Comparison of ENCODE assay signal across 9 cellular contexts in genomic region chr3:195537995-195538394, GRCh38. TPM values are rescaled to one million over a fixed set of nuclear protein-coding genes. Genes with fewer than 3 reads are reported as not detected.
A peak's percentile ranks its signal among the peaks of the same experiment; 100 is the strongest.
DNase-seq lines count a peak whose midpoint lies in the region; ATAC-seq and TF ChIP-seq lines count a peak whose summit lies in the region.
"Had no signal": no experiment of that assay in that cellular context is flagged by ENCODE, and none has a peak within 500 bp of the region (broad histone marks: within the 10 kb centered on the region; RNA-seq: fewer than 3 reads in every experiment).

No MANE protein-coding gene starts in this region.

- H3K4me1 ChIP-seq in esophagus muscularis mucosa = peaks cover 30 to 72% (median 48%) of the 10 kb centered on the region in 4 donors

- intact Hi-C loops in esophagus muscularis mucosa (cut with DNase I) = no loop called here

- H3K27me3 ChIP-seq in esophagus muscularis mucosa = no peaks in the 10 kb centered on the region

- ATAC-seq in GM18873 (IDR thresholded peaks at IDR 0.05; ENCODE audit: low FRiP score, unreplicated experiment) = peak; percentile 72
- peak; percentile 58 for ATAC-seq in HG02759 (IDR thresholded peaks at IDR 0.05; ENCODE audit: unreplicated experiment)

- peaks cover 25% of the 10 kb centered on the region for H3K36me3 Mint-ChIP-seq in T-helper 2 cell treated with Interferon-gamma antibody and Interleukin-4, amounts not matched to agents 5 μg/mL and 100 μg/mL, for 36 hours (ENCODE audit: low read depth)

- peak overlapping the region; percentile 56 for H3K4me3 Mint-ChIP-seq in T-helper 2 cell treated with Interferon-gamma antibody and Interleukin-4, amounts not matched to agents 5 μg/mL and 100 μg/mL, for 36 hours

- H3K27me3 Mint-ChIP-seq in T-helper 2 cell treated with Interferon-gamma antibody and Interleukin-4, amounts not matched to agents 5 μg/mL and 100 μg/mL, for 36 hours (ENCODE audit: low read depth) = no peaks in the 10 kb centered on the region

- 91% methylated on average over 2 of the region's 2 CpGs for WGBS in esophagus muscularis mucosa

- peak; percentile 58 for DNase-seq in T-helper 2 cell treated with Interferon-gamma antibody and Interleukin-4, amounts not matched to agents 5 μg/mL and 100 μg/mL, for 36 hours (ENCODE audit: low spot score)
- peak; percentile 53 for DNase-seq in stimulated activated CD4-positive, alpha-beta T cell treated with anti-CD3 and anti-CD28 coated beads, Interleukin-2, amount 100 ng/mL, for 4 hours (ENCODE audit: low read depth)
- DNase-seq in GM20000 (ENCODE audit: low spot score) (no peak), esophagus muscularis mucosa (ENCODE audit: extremely low spot score) (no peak), NCI-H1048 (lab: John Stamatoyannopoulos, UW) (no peak), Ammon's horn (ENCODE audit: low spot score) (no peak)

- no peak overlapping the region for H3K4me3 ChIP-seq in esophagus muscularis mucosa
- H3K4me3 ChIP-seq: skin epidermis had no signal

- H3K9me3 ChIP-seq in esophagus muscularis mucosa = no peaks in the 10 kb centered on the region

- no peak for TF ChIP-seq EP300 in esophagus muscularis mucosa (IDR thresholded peaks at IDR 0.05)

- no peaks in the 10 kb centered on the region for H3K36me3 ChIP-seq in esophagus muscularis mucosa

- H3K27ac Mint-ChIP-seq in T-helper 2 cell treated with Interferon-gamma antibody and Interleukin-4, amounts not matched to agents 5 μg/mL and 100 μg/mL, for 36 hours = peak overlapping the region; percentile 29

- TF ChIP-seq POLR2A in esophagus muscularis mucosa (IDR thresholded peaks at IDR 0.05; ENCODE audit: low read depth) = no peak

- peaks cover 61% of the 10 kb centered on the region for H3K4me1 Mint-ChIP-seq in T-helper 2 cell treated with Interferon-gamma antibody and Interleukin-4, amounts not matched to agents 5 μg/mL and 100 μg/mL, for 36 hours (ENCODE audit: low read depth)

- no peak for TF ChIP-seq CTCF in GM20000 (IDR thresholded peaks at IDR 0.05; ENCODE audit: extremely low read depth, missing control alignments)
- no peak for TF ChIP-seq CTCF in esophagus muscularis mucosa (IDR thresholded peaks at IDR 0.05)

- no peaks in the 10 kb centered on the region for H3K9me3 Mint-ChIP-seq in T-helper 2 cell treated with Interferon-gamma antibody and Interleukin-4, amounts not matched to agents 5 μg/mL and 100 μg/mL, for 36 hours

- no peak overlapping the region for H3K27ac ChIP-seq in esophagus muscularis mucosa (replicated peaks in 1 of 4)
- H3K27ac ChIP-seq: skin epidermis had no signal

RNA-seq across cellular contexts. Expression of gene PPP1R2, which starts 5.1 kb away (rescaled TPM):
- total RNA-seq in esophagus muscularis mucosa = 100 to 1,000 TPM in 1 of 4 donors, 10 to 100 TPM in 3; 67.6 to 134 (median 86.7) TPM

RNA-seq across cellular contexts. Expression of gene APOD, which starts 45.7 kb away (rescaled TPM):
- 100 to 1,000 TPM; 355 to 591 (median 523) TPM for total RNA-seq in esophagus muscularis mucosa

Comparison
In these comparisons a context has a peak if more than half of its experiments do, and no peak if none do; other contexts are left out.
1. DNase-seq: peak in T-helper 2 cell treated with Interferon-gamma antibody and Interleukin-4, amounts not matched to agents 5 μg/mL and 100 μg/mL, for 36 hours (single experiment) and stimulated activated CD4-positive, alpha-beta T cell treated with anti-CD3 and anti-CD28 coated beads, Interleukin-2, amount 100 ng/mL, for 4 hours (single experiment); none in GM20000 (single experiment), esophagus muscularis mucosa (single experiment), NCI-H1048 (single experiment) and Ammon's horn (single experiment).